Comparison of ENCODE assay signal across 18 cellular contexts in genomic region chr7:148813890-148814289, GRCh38.
A peak's percentile ranks its signal among the peaks of the same experiment; 100 is the strongest.
DNase-seq lines count a peak whose midpoint lies in the region; ATAC-seq lines count a peak whose summit lies in the region.
"Had no signal": no experiment of that assay in that cellular context is flagged by ENCODE, and none has a peak within 500 bp of the region (broad histone marks: within the 10 kb centered on the region; RNA-seq: fewer than 3 reads in every experiment).

No MANE protein-coding gene starts in this region.

- H3K4me3 Mint-ChIP-seq in activated CD4-positive, alpha-beta T cell treated with anti-CD3 and anti-CD28 coated beads, Interleukin-2, amount 10 ng/mL, durations not matched to agents 24 days and 14 days, result no peak overlapping the region
- H3K4me3 Mint-ChIP-seq in activated naive CD8-positive, alpha-beta T cell treated with anti-CD3 and anti-CD28 coated beads, Interleukin-2, amount 50 U/mL, for 24 hours, result no peak overlapping the region
- H3K4me3 Mint-ChIP-seq in activated naive CD8-positive, alpha-beta T cell treated with anti-CD3 and anti-CD28 coated beads for 36 hours, result no peak overlapping the region
- H3K4me3 Mint-ChIP-seq in activated T-helper 2 cell treated with anti-CD3 and anti-CD28 coated beads, Interferon-gamma antibody, Interleukin-2, Interleukin-4, amounts not matched to agents 10 μg/mL and 5 μg/mL and 100 μg/mL, durations not matched to agents 14 hours and 24 hours and 36 hours (ENCODE audit: low read depth), result no peak overlapping the region
- H3K4me3 Mint-ChIP-seq in stimulated activated naive B cell treated with anti-CD40 and anti-IgM and Interleukin-4, amounts not matched to agents 10 μg/mL and 1 μg/mL and 100 μg/mL, for 72 hours, result no peak overlapping the region
- H3K4me3 Mint-ChIP-seq: CD4-positive, alpha-beta T cell; HFFc6 had no signal

- H3K27ac Mint-ChIP-seq in activated CD4-positive, alpha-beta T cell treated with anti-CD3 and anti-CD28 coated beads, Interleukin-2, amount 10 ng/mL, durations not matched to agents 24 days and 14 days, result no peak overlapping the region
- H3K27ac Mint-ChIP-seq in activated naive CD8-positive, alpha-beta T cell treated with anti-CD3 and anti-CD28 coated beads, Interleukin-2, amount 50 U/mL, for 24 hours, result peak overlapping the region; percentile 10
- H3K27ac Mint-ChIP-seq in activated naive CD8-positive, alpha-beta T cell treated with anti-CD3 and anti-CD28 coated beads for 36 hours, result no peak overlapping the region
- peak overlapping the region; percentile 50 for H3K27ac Mint-ChIP-seq in activated T-helper 2 cell treated with anti-CD3 and anti-CD28 coated beads, Interferon-gamma antibody, Interleukin-2, Interleukin-4, amounts not matched to agents 10 μg/mL and 5 μg/mL and 100 μg/mL, durations not matched to agents 14 hours and 24 hours and 36 hours
- H3K27ac Mint-ChIP-seq in stimulated activated naive B cell treated with anti-CD40 and anti-IgM and Interleukin-4, amounts not matched to agents 10 μg/mL and 1 μg/mL and 100 μg/mL, for 72 hours, result peak overlapping the region; percentile 37
- H3K27ac Mint-ChIP-seq: CD4-positive, alpha-beta T cell; HFFc6 had no signal

- no peak for ATAC-seq in activated naive CD8-positive, alpha-beta T cell treated with anti-CD3 and anti-CD28 coated beads, Interleukin-2, amount 50 U/mL, for 24 hours
- ATAC-seq in stimulated activated naive B cell treated with anti-CD40 and anti-IgM and Interleukin-4, amounts not matched to agents 10 μg/mL and 1 μg/mL and 100 μg/mL, for 72 hours (replicated peaks), result no peak
- no peak for ATAC-seq in GM19324 (IDR thresholded peaks at IDR 0.05; ENCODE audit: low FRiP score, unreplicated experiment)
- ATAC-seq: A549 had no signal

- intact Hi-C loops in activated CD4-positive, alpha-beta T cell treated with anti-CD3 and anti-CD28 coated beads, Interleukin-2, amount 10 ng/mL, durations not matched to agents 24 days and 14 days (cut with micrococcal nuclease), result no loop called here
- intact Hi-C loops in activated T-helper 2 cell treated with anti-CD3 and anti-CD28 coated beads, Interferon-gamma antibody, Interleukin-2, Interleukin-4, amounts not matched to agents 10 μg/mL and 5 μg/mL and 100 μg/mL, durations not matched to agents 14 hours and 24 hours and 36 hours (cut with micrococcal nuclease), result no loop called here

- peaks cover 80% of the 10 kb centered on the region for H3K36me3 Mint-ChIP-seq in activated CD4-positive, alpha-beta T cell treated with anti-CD3 and anti-CD28 coated beads, Interleukin-2, amount 10 ng/mL, durations not matched to agents 24 days and 14 days (ENCODE audit: low read depth)
- peaks cover 82% of the 10 kb centered on the region for H3K36me3 Mint-ChIP-seq in activated naive CD8-positive, alpha-beta T cell treated with anti-CD3 and anti-CD28 coated beads, Interleukin-2, amount 50 U/mL, for 24 hours (ENCODE audit: low read depth)
- peaks cover 49% of the 10 kb centered on the region for H3K36me3 Mint-ChIP-seq in activated naive CD8-positive, alpha-beta T cell treated with anti-CD3 and anti-CD28 coated beads for 36 hours
- peaks cover 88% of the 10 kb centered on the region for H3K36me3 Mint-ChIP-seq in activated T-helper 2 cell treated with anti-CD3 and anti-CD28 coated beads, Interferon-gamma antibody, Interleukin-2, Interleukin-4, amounts not matched to agents 10 μg/mL and 5 μg/mL and 100 μg/mL, durations not matched to agents 14 hours and 24 hours and 36 hours (ENCODE audit: low read depth)
- H3K36me3 Mint-ChIP-seq in stimulated activated naive B cell treated with anti-CD40 and anti-IgM and Interleukin-4, amounts not matched to agents 10 μg/mL and 1 μg/mL and 100 μg/mL, for 72 hours, result peaks cover 47 to 66% of the 10 kb centered on the region in 2 donors

- no peaks in the 10 kb centered on the region for H3K9me3 Mint-ChIP-seq in activated CD4-positive, alpha-beta T cell treated with anti-CD3 and anti-CD28 coated beads, Interleukin-2, amount 10 ng/mL, durations not matched to agents 24 days and 14 days
- no peaks in the 10 kb centered on the region for H3K9me3 Mint-ChIP-seq in activated naive CD8-positive, alpha-beta T cell treated with anti-CD3 and anti-CD28 coated beads, Interleukin-2, amount 50 U/mL, for 24 hours
- no peaks in the 10 kb centered on the region for H3K9me3 Mint-ChIP-seq in activated naive CD8-positive, alpha-beta T cell treated with anti-CD3 and anti-CD28 coated beads for 36 hours
- H3K9me3 Mint-ChIP-seq in activated T-helper 2 cell treated with anti-CD3 and anti-CD28 coated beads, Interferon-gamma antibody, Interleukin-2, Interleukin-4, amounts not matched to agents 10 μg/mL and 5 μg/mL and 100 μg/mL, durations not matched to agents 14 hours and 24 hours and 36 hours, result no peaks in the 10 kb centered on the region
- H3K9me3 Mint-ChIP-seq in stimulated activated naive B cell treated with anti-CD40 and anti-IgM and Interleukin-4, amounts not matched to agents 10 μg/mL and 1 μg/mL and 100 μg/mL, for 72 hours, result no peaks in the 10 kb centered on the region
- H3K9me3 Mint-ChIP-seq: CD4-positive, alpha-beta T cell; HFFc6 had no signal

- peak; percentile 51 for DNase-seq in activated CD4-positive, alpha-beta T cell treated with anti-CD3 and anti-CD28 coated beads, Interleukin-2, amount 10 ng/mL, durations not matched to agents 24 days and 14 days
- no peak for DNase-seq in activated CD4-positive, alpha-beta T cell treated with anti-CD3 and anti-CD28 coated beads, Interleukin-2, amount 50 U/mL, for 48 hours
- DNase-seq in activated naive CD8-positive, alpha-beta T cell treated with anti-CD3 and anti-CD28 coated beads, Interleukin-2, amount 50 U/mL, for 24 hours, result no peak
- no peak for DNase-seq in activated naive CD8-positive, alpha-beta T cell treated with anti-CD3 and anti-CD28 coated beads for 36 hours
- no peak for DNase-seq in activated T-helper 2 cell treated with anti-CD3 and anti-CD28 coated beads, Interferon-gamma antibody, Interleukin-2, Interleukin-4, amounts not matched to agents 10 μg/mL and 5 μg/mL and 100 μg/mL, durations not matched to agents 14 hours and 24 hours and 36 hours (ENCODE audit: low spot score)
- no peak for DNase-seq in stimulated activated naive B cell treated with anti-CD40 and anti-IgM and Interleukin-4, amounts not matched to agents 10 μg/mL and 1 μg/mL and 100 μg/mL, for 72 hours
- no peak for DNase-seq in DMS53 (lab: John Stamatoyannopoulos, UW)
- DNase-seq: AML-193; Caco-2; CD4-positive, alpha-beta T cell; DMS79; GF-D8; GM23248; HCEC 1CT; HFFc6; IMR-90 had no signal

- no peaks in the 10 kb centered on the region for H3K27me3 Mint-ChIP-seq in activated CD4-positive, alpha-beta T cell treated with anti-CD3 and anti-CD28 coated beads, Interleukin-2, amount 10 ng/mL, durations not matched to agents 24 days and 14 days
- H3K27me3 Mint-ChIP-seq in activated naive CD8-positive, alpha-beta T cell treated with anti-CD3 and anti-CD28 coated beads, Interleukin-2, amount 50 U/mL, for 24 hours, result no peaks in the 10 kb centered on the region
- no peaks in the 10 kb centered on the region for H3K27me3 Mint-ChIP-seq in activated naive CD8-positive, alpha-beta T cell treated with anti-CD3 and anti-CD28 coated beads for 36 hours
- no peaks in the 10 kb centered on the region for H3K27me3 Mint-ChIP-seq in activated T-helper 2 cell treated with anti-CD3 and anti-CD28 coated beads, Interferon-gamma antibody, Interleukin-2, Interleukin-4, amounts not matched to agents 10 μg/mL and 5 μg/mL and 100 μg/mL, durations not matched to agents 14 hours and 24 hours and 36 hours (ENCODE audit: low read depth)
- H3K27me3 Mint-ChIP-seq in stimulated activated naive B cell treated with anti-CD40 and anti-IgM and Interleukin-4, amounts not matched to agents 10 μg/mL and 1 μg/mL and 100 μg/mL, for 72 hours, result no peaks in the 10 kb centered on the region
- H3K27me3 Mint-ChIP-seq: CD4-positive, alpha-beta T cell had no signal

- H3K4me1 Mint-ChIP-seq in activated CD4-positive, alpha-beta T cell treated with anti-CD3 and anti-CD28 coated beads, Interleukin-2, amount 10 ng/mL, durations not matched to agents 24 days and 14 days, result peaks cover 4% of the 10 kb centered on the region
- H3K4me1 Mint-ChIP-seq in activated naive CD8-positive, alpha-beta T cell treated with anti-CD3 and anti-CD28 coated beads, Interleukin-2, amount 50 U/mL, for 24 hours, result no peaks in the 10 kb centered on the region
- H3K4me1 Mint-ChIP-seq in activated naive CD8-positive, alpha-beta T cell treated with anti-CD3 and anti-CD28 coated beads for 36 hours, result peaks cover 2% of the 10 kb centered on the region
- H3K4me1 Mint-ChIP-seq in activated T-helper 2 cell treated with anti-CD3 and anti-CD28 coated beads, Interferon-gamma antibody, Interleukin-2, Interleukin-4, amounts not matched to agents 10 μg/mL and 5 μg/mL and 100 μg/mL, durations not matched to agents 14 hours and 24 hours and 36 hours (ENCODE audit: low read depth), result peaks cover 3% of the 10 kb centered on the region
- H3K4me1 Mint-ChIP-seq in stimulated activated naive B cell treated with anti-CD40 and anti-IgM and Interleukin-4, amounts not matched to agents 10 μg/mL and 1 μg/mL and 100 μg/mL, for 72 hours, result peaks cover 14 to 32% of the 10 kb centered on the region in 2 donors

Comparison
In these comparisons a context has a peak if more than half of its experiments do, and no peak if none do; other contexts are left out.
1. H3K27ac Mint-ChIP-seq: peak in activated naive CD8-positive, alpha-beta T cell treated with anti-CD3 and anti-CD28 coated beads, Interleukin-2, amount 50 U/mL, for 24 hours (single experiment), activated T-helper 2 cell treated with anti-CD3 and anti-CD28 coated beads, Interferon-gamma antibody, Interleukin-2, Interleukin-4, amounts not matched to agents 10 μg/mL and 5 μg/mL and 100 μg/mL, durations not matched to agents 14 hours and 24 hours and 36 hours (single experiment) and stimulated activated naive B cell treated with anti-CD40 and anti-IgM and Interleukin-4, amounts not matched to agents 10 μg/mL and 1 μg/mL and 100 μg/mL, for 72 hours (single experiment); none in activated CD4-positive, alpha-beta T cell treated with anti-CD3 and anti-CD28 coated beads, Interleukin-2, amount 10 ng/mL, durations not matched to agents 24 days and 14 days (single experiment) and activated naive CD8-positive, alpha-beta T cell treated with anti-CD3 and anti-CD28 coated beads for 36 hours (single experiment).